37 cellular contexts compared by ENCODE assay signal in genomic region chr5:147617711-147618110, GRCh38.
"Had no signal": no experiment of that assay in that cellular context is flagged by ENCODE, and none has a peak within 500 bp of the region (broad histone marks: within the 10 kb centered on the region; RNA-seq: fewer than 3 reads in every experiment).

No MANE protein-coding gene starts in this region.

- DNase-seq: activated B cell treated with CpG ODN at 0.5 μM for 24 hours; activated CD4-positive, alpha-beta memory T cell treated with anti-CD3 and anti-CD28 coated beads for 36 hours; activated CD4-positive, alpha-beta T cell treated with anti-CD3 and anti-CD28 coated beads for 4 hours; activated CD4-positive, alpha-beta T cell treated with anti-CD3 and anti-CD28 coated beads, Interleukin-2, amount 10 ng/mL, durations not matched to agents 24 days and 14 days; activated CD4-positive, alpha-beta T cell treated with anti-CD3 and anti-CD28 coated beads, Interleukin-2, amount 50 U/mL, for 1 hour; activated CD4-positive, alpha-beta T cell treated with anti-CD3 and anti-CD28 coated beads, Interleukin-2, amount 50 U/mL, for 4 hours; activated CD4-positive, CD25-positive, alpha-beta regulatory T cell treated with anti-CD3 and anti-CD28 coated beads, Interleukin-2, amount 50 U/mL, for 72 hours; activated CD8-positive, alpha-beta memory T cell treated with anti-CD3 and anti-CD28 coated beads, Interleukin-2, amount 50 U/mL, for 4 hours; activated CD8-positive, alpha-beta T cell treated with anti-CD3 and anti-CD28 coated beads for 36 hours; activated effector memory CD4-positive, alpha-beta T cell treated with anti-CD3 and anti-CD28 coated beads, Interleukin-2, amount 50 U/mL, for 16 hours; activated gamma-delta T cell treated with Interleukin-2 at 50 U/mL for 16 hours; activated naive CD4-positive, alpha-beta T cell; activated naive CD4-positive, alpha-beta T cell treated with anti-CD3 and anti-CD28 coated beads for 36 hours; activated naive CD4-positive, alpha-beta T cell treated with anti-CD3 and anti-CD28 coated beads, Interleukin-2, amount 50 U/mL, for 16 hours; activated naive CD8-positive, alpha-beta T cell treated with anti-CD3 and anti-CD28 coated beads for 36 hours; activated T-cell treated with anti-CD3 and anti-CD28 coated beads for 4 hours; activated T-cell treated with anti-CD3 and anti-CD28 coated beads, Interleukin-2, amount 50 U/mL, for 1 hour; activated T-cell treated with anti-CD3 and anti-CD28 coated beads, Interleukin-2, amount 50 U/mL, for 4 hours; activated T-cell treated with anti-CD3 and anti-CD28 coated beads, Interleukin-2, amount 50 U/mL, for 72 hours; amygdala; SW 1271; T-helper 1 cell; T-helper 2 cell; T-helper 9 cell had no signal

- H3K27me3 Mint-ChIP-seq: activated B cell treated with CpG ODN at 0.5 μM for 24 hours; activated CD4-positive, alpha-beta memory T cell treated with anti-CD3 and anti-CD28 coated beads for 36 hours; activated CD4-positive, alpha-beta T cell treated with anti-CD3 and anti-CD28 coated beads, Interleukin-2, amount 10 ng/mL, durations not matched to agents 24 days and 14 days; activated CD8-positive, alpha-beta T cell treated with anti-CD3 and anti-CD28 coated beads for 36 hours; activated naive CD8-positive, alpha-beta T cell treated with anti-CD3 and anti-CD28 coated beads for 36 hours; activated T-helper 17 cell treated with anti-CD3 and anti-CD28 coated beads, Interleukin-2, amount 50 U/mL, for 72 hours; brain; central memory CD8-positive, alpha-beta T cell had no signal

- H3K27ac ChIP-seq: ascending aorta, cardiac muscle cell, VCaP had no signal

- H3K27ac Mint-ChIP-seq: activated B cell treated with CpG ODN at 0.5 μM for 24 hours; activated CD4-positive, alpha-beta memory T cell treated with anti-CD3 and anti-CD28 coated beads for 36 hours; activated CD4-positive, alpha-beta T cell treated with anti-CD3 and anti-CD28 coated beads, Interleukin-2, amount 10 ng/mL, durations not matched to agents 24 days and 14 days; activated CD8-positive, alpha-beta T cell treated with anti-CD3 and anti-CD28 coated beads for 36 hours; activated naive CD4-positive, alpha-beta T cell treated with anti-CD3 and anti-CD28 coated beads for 36 hours; activated naive CD4-positive, alpha-beta T cell treated with anti-CD3 and anti-CD28 coated beads, Interleukin-2, amount 50 U/mL, for 72 hours; activated naive CD8-positive, alpha-beta T cell treated with anti-CD3 and anti-CD28 coated beads for 36 hours; activated T-cell treated with anti-CD3 and anti-CD28 coated beads, Interleukin-2, amount 50 U/mL, for 72 hours; activated T-helper 1 cell treated with anti-CD3 and anti-CD28 coated beads, Interleukin-12 subunit alpha, Interleukin-12 subunit beta, Interleukin-2, Interleukin-4 antibody, amounts not matched to agents 30 ng/mL and 10 ng/mL and 1 ng/mL, durations not matched to agents 14 hours and 24 hours and 36 hours; activated T-helper 17 cell treated with anti-CD3 and anti-CD28 coated beads, Interleukin-2, amount 50 U/mL, for 72 hours; T-helper 1 cell treated with Interleukin-12 subunit alpha and Interleukin-12 subunit beta and Interleukin-4 antibody, amounts not matched to agents 30 μg/mL and 1 μg/mL, for 36 hours; T-helper 2 cell treated with Interferon-gamma antibody and Interleukin-4, amounts not matched to agents 5 μg/mL and 100 μg/mL, for 36 hours had no signal

- H3K36me3 ChIP-seq: adrenal gland, ascending aorta had no signal

- FAIRE-seq: bronchial epithelial cell, TTC549 had no signal

- H3K9me3 ChIP-seq: adrenal gland, ascending aorta had no signal

- H3K36me3 Mint-ChIP-seq: activated CD4-positive, alpha-beta memory T cell treated with anti-CD3 and anti-CD28 coated beads for 36 hours; activated naive CD4-positive, alpha-beta T cell treated with anti-CD3 and anti-CD28 coated beads, Interleukin-2, amount 50 U/mL, for 72 hours; activated naive CD8-positive, alpha-beta T cell treated with anti-CD3 and anti-CD28 coated beads for 36 hours had no signal

- H3K27me3 ChIP-seq: adrenal gland, ascending aorta, cardiac muscle cell had no signal

- H3K4me3 ChIP-seq: adrenal gland, ascending aorta, cardiac muscle cell had no signal

- H3K4me1 Mint-ChIP-seq: activated B cell treated with CpG ODN at 0.5 μM for 24 hours; activated CD4-positive, alpha-beta T cell treated with anti-CD3 and anti-CD28 coated beads, Interleukin-2, amount 10 ng/mL, durations not matched to agents 24 days and 14 days; activated naive CD8-positive, alpha-beta T cell treated with anti-CD3 and anti-CD28 coated beads for 36 hours; brain; central memory CD8-positive, alpha-beta T cell had no signal

- H3K9me3 Mint-ChIP-seq: activated B cell treated with CpG ODN at 0.5 μM for 24 hours; activated CD4-positive, alpha-beta memory T cell treated with anti-CD3 and anti-CD28 coated beads for 36 hours; activated CD4-positive, alpha-beta T cell treated with anti-CD3 and anti-CD28 coated beads, Interleukin-2, amount 10 ng/mL, durations not matched to agents 24 days and 14 days; activated CD8-positive, alpha-beta T cell treated with anti-CD3 and anti-CD28 coated beads for 36 hours; activated naive CD4-positive, alpha-beta T cell treated with anti-CD3 and anti-CD28 coated beads for 36 hours; activated naive CD8-positive, alpha-beta T cell treated with anti-CD3 and anti-CD28 coated beads for 36 hours; activated T-cell treated with anti-CD3 and anti-CD28 coated beads, Interleukin-2, amount 50 U/mL, for 4 hours; activated T-helper 1 cell treated with anti-CD3 and anti-CD28 coated beads, Interleukin-12 subunit alpha, Interleukin-12 subunit beta, Interleukin-2, Interleukin-4 antibody, amounts not matched to agents 30 ng/mL and 10 ng/mL and 1 ng/mL, durations not matched to agents 14 hours and 24 hours and 36 hours; activated T-helper 17 cell treated with anti-CD3 and anti-CD28 coated beads, Interleukin-2, amount 50 U/mL, for 72 hours; brain; central memory CD8-positive, alpha-beta T cell; T-helper 1 cell treated with Interleukin-12 subunit alpha and Interleukin-12 subunit beta and Interleukin-4 antibody, amounts not matched to agents 30 μg/mL and 1 μg/mL, for 36 hours; T-helper 2 cell treated with Interferon-gamma antibody and Interleukin-4, amounts not matched to agents 5 μg/mL and 100 μg/mL, for 36 hours had no signal

- H3K4me1 ChIP-seq: adrenal gland, ascending aorta had no signal

- H3K4me3 Mint-ChIP-seq: activated B cell treated with CpG ODN at 0.5 μM for 24 hours; activated CD4-positive, alpha-beta memory T cell treated with anti-CD3 and anti-CD28 coated beads for 36 hours; activated CD4-positive, alpha-beta T cell treated with anti-CD3 and anti-CD28 coated beads, Interleukin-2, amount 10 ng/mL, durations not matched to agents 24 days and 14 days; activated CD8-positive, alpha-beta T cell treated with anti-CD3 and anti-CD28 coated beads for 36 hours; activated naive CD4-positive, alpha-beta T cell treated with anti-CD3 and anti-CD28 coated beads for 36 hours; activated naive CD8-positive, alpha-beta T cell treated with anti-CD3 and anti-CD28 coated beads for 36 hours; activated T-cell treated with anti-CD3 and anti-CD28 coated beads, Interleukin-2, amount 50 U/mL, for 4 hours; activated T-cell treated with anti-CD3 and anti-CD28 coated beads, Interleukin-2, amount 50 U/mL, for 72 hours; activated T-helper 1 cell treated with anti-CD3 and anti-CD28 coated beads, Interleukin-12 subunit alpha, Interleukin-12 subunit beta, Interleukin-2, Interleukin-4 antibody, amounts not matched to agents 30 ng/mL and 10 ng/mL and 1 ng/mL, durations not matched to agents 14 hours and 24 hours and 36 hours; activated T-helper 17 cell treated with anti-CD3 and anti-CD28 coated beads, Interleukin-2, amount 50 U/mL, for 72 hours; brain; central memory CD8-positive, alpha-beta T cell; T-helper 1 cell treated with Interleukin-12 subunit alpha and Interleukin-12 subunit beta and Interleukin-4 antibody, amounts not matched to agents 30 μg/mL and 1 μg/mL, for 36 hours; T-helper 2 cell treated with Interferon-gamma antibody and Interleukin-4, amounts not matched to agents 5 μg/mL and 100 μg/mL, for 36 hours had no signal
